Comparison of ENCODE assay signal across 9 cellular contexts in genomic region chr7:35646289-35647033, GRCh38. TPM values are rescaled to one million over a fixed set of nuclear protein-coding genes. Genes with fewer than 3 reads are reported as not detected.
A peak's percentile ranks its signal among the peaks of the same experiment; 100 is the strongest.
DNase-seq lines count a peak whose midpoint lies in the region; ATAC-seq, FAIRE-seq and TF ChIP-seq lines count a peak whose summit lies in the region.
"Had no signal": no experiment of that assay in that cellular context is flagged by ENCODE, and none has a peak within 500 bp of the region (broad histone marks: within the 10 kb centered on the region; RNA-seq: fewer than 3 reads in every experiment).

No MANE protein-coding gene starts in this region.

- no peaks in the 10 kb centered on the region for H3K9me1 ChIP-seq in endothelial cell of umbilical vein (replicated peaks; ENCODE audit: control insufficient read depth, extremely low read depth, insufficient read depth, low read length)

- H3K4me1 ChIP-seq in endothelial cell of umbilical vein (ENCODE audit: control insufficient read depth, extremely low read depth, insufficient read depth, low read length): peaks cover 4% of the 10 kb centered on the region
- no peaks in the 10 kb centered on the region for H3K4me1 ChIP-seq in neutrophil (ENCODE audit: control insufficient read depth in 1 of 2, insufficient read depth in 1 of 2, low read depth in 1 of 2, low read length in 1 of 2)

- no peak for FAIRE-seq in endothelial cell of umbilical vein (lab: Jason Lieb, UNC)

- POLR2A ChIA-PET in endothelial cell of umbilical vein (lab: Charles Lee): no interaction called here

- no peak overlapping the region for H2AFZ ChIP-seq in endothelial cell of umbilical vein (ENCODE audit: low read depth, low read length)

- no peak overlapping the region for H3K27ac ChIP-seq in endothelial cell of umbilical vein (ENCODE audit: insufficient read depth, low read depth, low read length)
- H3K27ac ChIP-seq in neutrophil: peak overlapping the region; percentile 44

- TF ChIP-seq CTCF in GM12865 (IDR thresholded peaks at IDR 0.05; ENCODE audit: insufficient read depth, low read depth, low read length, missing control alignments): no peak
- TF ChIP-seq CTCF in endothelial cell of umbilical vein (IDR thresholded peaks at IDR 0.05; ENCODE audit: extremely low read depth in 1 of 2, insufficient read depth in 1 of 2, low read depth in 1 of 2, low read length in 2 of 2): no peak
- TF ChIP-seq CTCF in neutrophil (IDR thresholded peaks at IDR 0.05): no peak

- intact Hi-C loops in endothelial cell of umbilical vein (cut with micrococcal nuclease) (no loop called here), posterior cingulate gyrus (cut with DNase I) (no loop called here)

- CTCF ChIA-PET in endothelial cell of umbilical vein (lab: Charles Lee): interaction anchor here (1.0 to 2.0 kb wide), 3 partner anchors 9 to 63 kb away, joined by 4 to 6 read pairs (median 5); no protein-coding TSS in a partner anchor

- H3K27me3 ChIP-seq in endothelial cell of umbilical vein (ENCODE audit: control insufficient read depth in 2 of 2, insufficient read depth in 2 of 2, low read length in 2 of 2) (no peaks in the 10 kb centered on the region), neutrophil (no peaks in the 10 kb centered on the region)

- peaks cover 12% of the 10 kb centered on the region for H3K79me2 ChIP-seq in endothelial cell of umbilical vein (ENCODE audit: control insufficient read depth, insufficient read depth, low read length)

- ATAC-seq in GM18909 (IDR thresholded peaks at IDR 0.05; ENCODE audit: poor library complexity, unreplicated experiment): no peak

- H3K9ac ChIP-seq in endothelial cell of umbilical vein (replicated peaks; ENCODE audit: extremely low read depth, insufficient read depth, low read length): no peak overlapping the region

- no peak for TF ChIP-seq POLR2A in endothelial cell of umbilical vein (IDR thresholded peaks at IDR 0.05; ENCODE audit: low read depth, low read length)

- H3K9me3 ChIP-seq in endothelial cell of umbilical vein (replicated peaks; ENCODE audit: control insufficient read depth, insufficient read depth, low read length) (no peaks in the 10 kb centered on the region), neutrophil (no peaks in the 10 kb centered on the region)

- DNase-seq in GM12865 (ENCODE audit: low read depth): peak; percentile 20
- peak; percentile 4 for DNase-seq in NCI-H2171 (lab: John Stamatoyannopoulos, UW)
- peak; percentile 34 for DNase-seq in endothelial cell of umbilical vein (ENCODE audit: low read depth, low spot score)
- DNase-seq in posterior cingulate gyrus: no peak
- DNase-seq in KG1 (lab: John Stamatoyannopoulos, UW): no peak
- DNase-seq in SK-N-DZ (ENCODE audit: low spot score): no peak
- DNase-seq: DND-41 had no signal

- BruUV-seq in endothelial cell of umbilical vein (replicated peaks; lab: Mats Ljungman, UMichigan): no TSS peak

- H3K4me3 ChIP-seq in GM12865 (ENCODE audit: low read depth, low read length) (no peak overlapping the region), endothelial cell of umbilical vein (replicated peaks in 1 of 3; ENCODE audit: insufficient read depth in 1 of 3, low read depth in 1 of 3, low read length in 3 of 3) (no peak overlapping the region), neutrophil (ENCODE audit: low read depth in 1 of 2, low read length in 1 of 2) (no peak overlapping the region)

- no peak overlapping the region for H3K4me2 ChIP-seq in endothelial cell of umbilical vein (ENCODE audit: insufficient read depth, low read length)

- H3K36me3 ChIP-seq in endothelial cell of umbilical vein (ENCODE audit: control insufficient read depth in 2 of 2, extremely low read depth in 1 of 2, insufficient read depth in 2 of 2, low read length in 2 of 2) (peaks cover 0 to 2% of the 10 kb centered on the region in 2 experiments), neutrophil (peaks cover 26% of the 10 kb centered on the region)

- dilution Hi-C loops in endothelial cell of umbilical vein (cut with MboI; ENCODE audit: extremely low pct_ligation_motif_present, low sequenced_read_pairs): no loop called here

- H4K20me1 ChIP-seq in endothelial cell of umbilical vein (replicated peaks; ENCODE audit: control insufficient read depth, extremely low read depth, insufficient read depth, low read length): no peaks in the 10 kb centered on the region

TF ChIP-seq in endothelial cell of umbilical vein, 7 proteins besides CTCF, POLR2A, EP300 and RAD21:
- no peak for TF ChIP-seq JUN (IDR thresholded peaks at IDR 0.05; ENCODE audit: borderline replicate concordance, insufficient read depth, insufficient read length, low read depth)
- TF ChIP-seq POLR2AphosphoS5 (IDR thresholded peaks at IDR 0.05; ENCODE audit: insufficient read depth, low read depth, low read length): no peak
- TF ChIP-seq MYC (IDR thresholded peaks at IDR 0.05; ENCODE audit: low read depth, low read length): no peak
- TF ChIP-seq EZH2 (IDR thresholded peaks at IDR 0.05; ENCODE audit: borderline replicate concordance, low read depth, low read length, severe bottlenecking): no peak
- no peak for TF ChIP-seq FOS (IDR thresholded peaks at IDR 0.05; ENCODE audit: borderline replicate concordance, insufficient read depth, low read length)
- TF ChIP-seq GATA2 (IDR thresholded peaks at IDR 0.05; ENCODE audit: insufficient read depth, insufficient read length, low read depth, low read length): no peak
- TF ChIP-seq MAX (IDR thresholded peaks at IDR 0.05; ENCODE audit: insufficient read depth, insufficient read length): no peak
TF ChIP-seq in endothelial cell of umbilical vein: peak in this region for 0.

RNA-seq across cellular contexts. Expression of gene HERPUD2, which starts 48.5 kb away (rescaled TPM):
- 27.7 and 33.9 TPM in 2 replicates for total RNA-seq in endothelial cell of umbilical vein
- polyA plus RNA-seq in endothelial cell of umbilical vein: 42.0 and 59.5 TPM in 2 replicates
- 39.2 and 43.4 TPM in 2 replicates for polyA plus RNA-seq in endothelial cell of umbilical vein (2011; cell fraction: cytosol; rRNA removed)
- 25.8 and 28.3 TPM in 2 replicates for polyA plus RNA-seq in endothelial cell of umbilical vein (2011; cell fraction: nucleus; rRNA removed)
- polyA plus RNA-seq in endothelial cell of umbilical vein (2012): 21.5 and 24.4 TPM in 2 replicates
- 90.5 and 109 TPM in 2 replicates for polyA minus RNA-seq in endothelial cell of umbilical vein
- polyA minus RNA-seq in endothelial cell of umbilical vein (2011; cell fraction: cytosol; rRNA and poly(A)+ RNA removed): 20.1 TPM
- polyA minus RNA-seq in endothelial cell of umbilical vein (2011; cell fraction: nucleus; rRNA and poly(A)+ RNA removed): 63.0 and 70.3 TPM in 2 replicates
- polyA plus RNA-seq in SK-N-DZ (2014; cell fraction: cytosol; rRNA removed): 15.9 and 19.4 TPM in 2 replicates
- polyA plus RNA-seq in SK-N-DZ (2014; cell fraction: nucleus; rRNA removed): 8.6 and 11.9 TPM in 2 replicates

Comparison
In these comparisons a context has a peak if more than half of its experiments do, and no peak if none do; other contexts are left out.
1. DNase-seq: peak in GM12865 (single experiment), NCI-H2171 (single experiment) and endothelial cell of umbilical vein (single experiment); none in posterior cingulate gyrus (0 of 10), KG1 (single experiment) and SK-N-DZ (single experiment).